27 cellular contexts compared by ENCODE assay signal in genomic region chr1:40740992-40741736, GRCh38. TPM values are rescaled to one million over a fixed set of nuclear protein-coding genes. Genes with fewer than 3 reads are reported as not detected.
DNase-seq lines count a peak whose midpoint lies in the region; ATAC-seq, FAIRE-seq and TF ChIP-seq lines count a peak whose summit lies in the region.
"Had no signal": no experiment of that assay in that cellular context is flagged by ENCODE, and none has a peak within 500 bp of the region (broad histone marks: within the 10 kb centered on the region; RNA-seq: fewer than 3 reads in every experiment).

No MANE protein-coding gene starts in this region.

- POLR2A ChIA-PET in K562 (lab: Yijun Ruan, JAX), result interaction anchor here (0.7 to 1.0 kb wide), 3 partner anchors 12 to 63 kb away, joined by 3 to 6 read pairs (median 3); no protein-coding TSS in a partner anchor
- POLR2A ChIA-PET in activated CD4-positive, alpha-beta memory T cell treated with anti-CD3 and anti-CD28 coated beads, Interleukin-2, amount 10 ng/mL, durations not matched to agents 7 days and 5 days (lab: Charles Lee), result interaction anchor here (1.1 kb wide), 1 partner anchor 37 kb away, joined by 3 read pairs; no protein-coding TSS in a partner anchor

- peak; percentile 63 to 64 for ATAC-seq in activated CD4-positive, CD25-positive, alpha-beta regulatory T cell treated with anti-CD3 and anti-CD28 coated beads, Interleukin-2, amount 50 U/mL, for 24 hours
- peak in 1 of 4 donors; percentile 12 for ATAC-seq in heart left ventricle
- ATAC-seq in Right ventricle myocardium inferior, result no peak
- ATAC-seq in K562, result no peak
- ATAC-seq: left ventricle myocardium superior had no signal

- H3K27ac Mint-ChIP-seq in activated CD4-positive, alpha-beta memory T cell treated with anti-CD3 and anti-CD28 coated beads, Interleukin-2, amount 10 ng/mL, durations not matched to agents 7 days and 5 days, result no peak overlapping the region

- no TSS peak for BruUV-seq in K562 (replicated peaks; lab: Mats Ljungman, UMichigan)

- no peak for TF ChIP-seq RAD21 in K562 (CRISPR knock-in tag; conservative IDR thresholded peaks at IDR 0.05 in 1 of 2, IDR thresholded peaks at IDR 0.05 in 1 of 2)

- H3K27me3 ChIP-seq in heart left ventricle (no peaks in the 10 kb centered on the region), K562 (ENCODE audit: control insufficient read depth in 2 of 2, insufficient read depth in 2 of 2, low read length in 2 of 2) (no peaks in the 10 kb centered on the region), sigmoid colon (no peaks in the 10 kb centered on the region)

- H3K4me3 Mint-ChIP-seq in activated CD4-positive, alpha-beta memory T cell treated with anti-CD3 and anti-CD28 coated beads, Interleukin-2, amount 10 ng/mL, durations not matched to agents 7 days and 5 days, result no peak overlapping the region
- H3K4me3 Mint-ChIP-seq: activated naive CD4-positive, alpha-beta T cell treated with anti-CD3 and anti-CD28 coated beads for 36 hours had no signal

- H3K4me1 ChIP-seq in heart left ventricle (peaks cover 0 to 84% (median 54%) of the 10 kb centered on the region in 12 donors), K562 (replicated peaks in 1 of 2; ENCODE audit: control insufficient read depth in 2 of 2, insufficient read depth in 2 of 2, low read length in 2 of 2) (peaks cover 0 to 3% of the 10 kb centered on the region in 2 experiments; a peak in 2 of 5 replicates), sigmoid colon (peaks cover 0 to 69% (median 57%) of the 10 kb centered on the region in 4 donors)
- H3K4me1 ChIP-seq: Caco-2 had no signal

- H3K4me3 ChIP-seq in heart left ventricle, result no peak overlapping the region
- H3K4me3 ChIP-seq in K562, result no peak overlapping the region
- H3K4me3 ChIP-seq in sigmoid colon, result no peak overlapping the region

- TF ChIP-seq EP300 in K562 (IDR thresholded peaks at IDR 0.05; ENCODE audit: low read length), result no peak
- no peak for TF ChIP-seq EP300 in sigmoid colon (IDR thresholded peaks at IDR 0.05)

- peaks cover 64% of the 10 kb centered on the region for H3K36me3 Mint-ChIP-seq in activated CD4-positive, alpha-beta memory T cell treated with anti-CD3 and anti-CD28 coated beads, Interleukin-2, amount 10 ng/mL, durations not matched to agents 7 days and 5 days (ENCODE audit: low read depth)

- no peak overlapping the region for H2AFZ ChIP-seq in K562 (ENCODE audit: low read depth, low read length)

- H3K9me3 ChIP-seq in heart left ventricle (no peaks in the 10 kb centered on the region), K562 (replicated peaks; ENCODE audit: control insufficient read depth, insufficient read depth, low read depth, low read length) (no peaks in the 10 kb centered on the region), sigmoid colon (no peaks in the 10 kb centered on the region)
- H3K9me3 ChIP-seq: Caco-2 had no signal

- in situ Hi-C loops in K562 (cut with MboI), result no loop called here

- H3K4me2 ChIP-seq in K562 (ENCODE audit: insufficient read depth, low read length), result no peak overlapping the region

- no peaks in the 10 kb centered on the region for H3K9me3 Mint-ChIP-seq in activated CD4-positive, alpha-beta memory T cell treated with anti-CD3 and anti-CD28 coated beads, Interleukin-2, amount 10 ng/mL, durations not matched to agents 7 days and 5 days
- H3K9me3 Mint-ChIP-seq: activated naive CD4-positive, alpha-beta T cell treated with anti-CD3 and anti-CD28 coated beads for 36 hours had no signal

- H4K20me1 ChIP-seq in K562 (replicated peaks; ENCODE audit: control insufficient read depth, insufficient read depth, low read length), result peaks cover 4% of the 10 kb centered on the region; the same call in 1 of the 2 replicates

- H3K4me1 Mint-ChIP-seq in activated CD4-positive, alpha-beta memory T cell treated with anti-CD3 and anti-CD28 coated beads, Interleukin-2, amount 10 ng/mL, durations not matched to agents 7 days and 5 days, result peaks cover 30% of the 10 kb centered on the region

- no peaks in the 10 kb centered on the region for H3K27me3 Mint-ChIP-seq in activated CD4-positive, alpha-beta memory T cell treated with anti-CD3 and anti-CD28 coated beads, Interleukin-2, amount 10 ng/mL, durations not matched to agents 7 days and 5 days

- no peak for TF ChIP-seq POLR2A in heart left ventricle (IDR thresholded peaks at IDR 0.05)
- TF ChIP-seq POLR2A in K562 (conservative IDR thresholded peaks at IDR 0.05), result no peak
- no peak for TF ChIP-seq POLR2A in sigmoid colon (IDR thresholded peaks at IDR 0.05)

- H3K9me1 ChIP-seq in K562 (ENCODE audit: control insufficient read depth, insufficient read depth, low read length), result no peaks in the 10 kb centered on the region

- 78 to 82% (median 80%) methylated on average over 7 of the region's 7 CpGs for WGBS in heart left ventricle, 4 donors
- WGBS in K562 (ENCODE audit: insufficient coverage, low coverage, missing lambda C conversion rate), result 86% methylated on average over 7 of the region's 7 CpGs
- 89 to 91% methylated on average over 7 of the region's 7 CpGs for WGBS in sigmoid colon, 2 donors

- no peak for DNase-seq in activated CD4-positive, CD25-positive, alpha-beta regulatory T cell treated with anti-CD3 and anti-CD28 coated beads, Interleukin-2, amount 50 U/mL, for 72 hours
- no peak for DNase-seq in heart left ventricle
- no peak for DNase-seq in Right ventricle myocardium inferior (ENCODE audit: missing footprints)
- DNase-seq in K562 (ENCODE audit: extremely low read depth in 1 of 4, low spot score in 3 of 4), result no peak
- no peak for DNase-seq in sigmoid colon
- DNase-seq in activated CD4-positive, alpha-beta memory T cell treated with anti-CD3 and anti-CD28 coated beads, Interleukin-2, amount 10 ng/mL, durations not matched to agents 7 days and 5 days, result no peak
- DNase-seq in dedifferentiated amniotic fluid mesenchymal stem cell (ENCODE audit: extremely low spot score), result no peak
- DNase-seq: activated CD8-positive, alpha-beta memory T cell treated with anti-CD3 and anti-CD28 coated beads, Interleukin-2, amount 50 U/mL, for 48 hours; activated naive CD4-positive, alpha-beta T cell treated with anti-CD3 and anti-CD28 coated beads for 36 hours; amygdala; C1 segment of cervical spinal cord; Caco-2; DMS53; effector CD4-positive, alpha-beta T cell; glutamatergic neuron; H7; left ventricle myocardium superior; NCI-H1048; NCI-H1694 treated with DMSO at 0.1 percent for 48 hours; NCI-H82; SIG-M5; stimulated activated CD4-positive, alpha-beta T cell treated with anti-CD3 and anti-CD28 coated beads, Interleukin-4, amount 100 ng/mL, for 24 hours had no signal

- H3K36me3 ChIP-seq in heart left ventricle, result peaks cover 0 to 70% (median 63%) of the 10 kb centered on the region in 9 donors
- H3K36me3 ChIP-seq in K562 (ENCODE audit: control insufficient read depth, insufficient read depth, low read length), result peaks cover 62% of the 10 kb centered on the region
- H3K36me3 ChIP-seq in sigmoid colon, result peaks cover 0 to 7% (median 0%) of the 10 kb centered on the region in 4 donors

- no peak for FAIRE-seq in K562 (lab: Jason Lieb, UNC)
- FAIRE-seq: GM12892, keratinocyte, RCC 7860 had no signal

- peaks cover 24% of the 10 kb centered on the region for H3K79me2 ChIP-seq in K562 (ENCODE audit: control insufficient read depth, insufficient read depth, low read length)

- CTCF ChIA-PET in K562 (lab: Yijun Ruan, JAX; ENCODE audit: low intra/inter-chr PET ratio), result no interaction called here
- CTCF ChIA-PET in activated CD4-positive, alpha-beta memory T cell treated with anti-CD3 and anti-CD28 coated beads, Interleukin-2, amount 10 ng/mL, durations not matched to agents 7 days and 5 days (lab: Charles Lee), result interaction anchor here (1.2 kb wide), 1 partner anchor 116 kb away, joined by 3 read pairs; no protein-coding TSS in a partner anchor

- H3K27ac ChIP-seq in heart left ventricle (peak overlapping the region in 7 of 12 donors; percentile 2 to 47 (median 32)), K562 (ENCODE audit: extremely low read depth, low read depth, low read length) (no peak overlapping the region), sigmoid colon (peak overlapping the region; percentile 55 to 72 (median 67))
- H3K27ac ChIP-seq: 22Rv1 had no signal

- no peak overlapping the region for H3K9ac ChIP-seq in K562 (ENCODE audit: insufficient read depth in 1 of 2, low read depth in 2 of 2, low read length in 2 of 2)

- TF ChIP-seq CTCF in heart left ventricle (IDR thresholded peaks at IDR 0.05) (no peak), K562 (IDR thresholded peaks at IDR 0.05 in 2 of 3, conservative IDR thresholded peaks at IDR 0.05 in 1 of 3; ENCODE audit: insufficient read depth in 2 of 3, low read depth in 1 of 3, low read length in 3 of 3) (no peak), sigmoid colon (IDR thresholded peaks at IDR 0.05) (no peak)

- intact Hi-C loops in heart left ventricle (cut with DNase I) (no loop called here), Right ventricle myocardium inferior (cut with DNase I) (no loop called here), K562 (cut with micrococcal nuclease) (no loop called here), sigmoid colon (cut with DNase I) (no loop called here)

RNA-seq across cellular contexts. Expression of gene KCNQ4, which starts 42.4 kb away (rescaled TPM):
- total RNA-seq in heart left ventricle (1 to 10 TPM; 1.3 to 4.4 (median 2.2) TPM), Right ventricle myocardium inferior (2.8 TPM), K562 (2014; rRNA removed) (1.6 and 1.8 TPM in 2 replicates), K562 (2014; rRNA removed; fragmentation: Illumina TruSeq; extraction: Trizol) (0.64 and 0.76 TPM in 2 replicates), K562 (2015; rRNA removed; fragmentation: Illumina TruSeq; extraction: Trizol) (0.72 and 0.79 TPM in 2 replicates), K562 (2021) (3.8 and 4.1 TPM in 2 replicates), sigmoid colon (10 to 100 TPM in 1 of 4 donors, 1 to 10 TPM in 3; 4.8 to 10.8 (median 8.7) TPM)
- polyA plus RNA-seq in heart left ventricle (1 to 10 TPM; 1.3 to 1.8 TPM), K562 (2011; rRNA removed) (0.79 and 1.7 TPM in 2 replicates), K562 (2014; fragmentation: Illumina TruSeq; extraction: Trizol) (3.5 and 3.8 TPM in 2 replicates), K562 (2014; fragmentation: Nextera tagmentation; extraction: Ambion mirVana) (under 1 TPM; 0.07 to 0.27 TPM), K562 (2014; rRNA removed) (3.4 and 3.7 TPM in 2 replicates), sigmoid colon (1 to 10 TPM in 1 of 3 donors, under 1 TPM in 1, not detected in 1; 0.60 to 2.6 TPM)
- 4.1 and 12.8 TPM in 2 replicates for total RNA-seq in K562 (2011; cell fraction: chromatin; rRNA removed; ENCODE audit: low replicate concordance)
- total RNA-seq in K562 (2011; cell fraction: nucleolus; rRNA removed), result 7.4 and 7.5 TPM in 2 replicates
- total RNA-seq in K562 (2011; cell fraction: nucleoplasm; rRNA removed), result 4.4 and 4.6 TPM in 2 replicates
- 1.1 and 1.3 TPM in 2 replicates for polyA plus RNA-seq in K562 (2011; cell fraction: cytosol; rRNA removed)
- 6.3 and 9.8 TPM in 2 replicates for polyA plus RNA-seq in K562 (2011; cell fraction: nucleus; rRNA removed)
- 2.5 and 4.6 TPM in 2 replicates for polyA plus RNA-seq in K562 (2012)
- polyA minus RNA-seq in K562 (2011; rRNA and poly(A)+ RNA removed), result 0.42 and 0.49 TPM in 2 replicates
- polyA minus RNA-seq in K562 (2011; cell fraction: cytosol; rRNA and poly(A)+ RNA removed), result 1.0 TPM in 2 replicates
- polyA minus RNA-seq in K562 (2011; cell fraction: nucleus; rRNA and poly(A)+ RNA removed), result 3.6 and 3.7 TPM in 2 replicates
- total RNA-seq in activated CD4-positive, alpha-beta memory T cell treated with anti-CD3 and anti-CD28 coated beads, Interleukin-2, amount 10 ng/mL, durations not matched to agents 7 days and 5 days, result under 1 TPM; 0.45 to 0.60 TPM
- polyA plus RNA-seq: keratinocyte had no signal

RNA-seq across cellular contexts. Expression of gene NFYC, which starts 49.7 kb away (rescaled TPM):
- total RNA-seq in heart left ventricle, result 10 to 100 TPM; 52.6 to 82.8 (median 69.4) TPM
- polyA plus RNA-seq in heart left ventricle, result 10 to 100 TPM; 45.2 to 52.8 TPM
- total RNA-seq in Right ventricle myocardium inferior, result 62.3 TPM
- total RNA-seq in K562 (2011; cell fraction: chromatin; rRNA removed; ENCODE audit: low replicate concordance), result 51.1 and 58.3 TPM in 2 replicates
- 43.8 and 43.9 TPM in 2 replicates for total RNA-seq in K562 (2011; cell fraction: nucleolus; rRNA removed)
- total RNA-seq in K562 (2011; cell fraction: nucleoplasm; rRNA removed), result 49.1 and 60.1 TPM in 2 replicates
- total RNA-seq in K562 (2014; rRNA removed), result 41.1 and 44.2 TPM in 2 replicates
- total RNA-seq in K562 (2014; rRNA removed; fragmentation: Illumina TruSeq; extraction: Trizol), result 22.7 and 26.4 TPM in 2 replicates
- total RNA-seq in K562 (2015; rRNA removed; fragmentation: Illumina TruSeq; extraction: Trizol), result 31.2 and 31.4 TPM in 2 replicates
- 53.9 and 59.8 TPM in 2 replicates for total RNA-seq in K562 (2021)
- polyA plus RNA-seq in K562 (2011; rRNA removed), result 47.2 and 65.6 TPM in 2 replicates
- polyA plus RNA-seq in K562 (2011; cell fraction: cytosol; rRNA removed), result 78.9 and 120 TPM in 2 replicates
- 72.3 and 83.1 TPM in 2 replicates for polyA plus RNA-seq in K562 (2011; cell fraction: nucleus; rRNA removed)
- polyA plus RNA-seq in K562 (2012), result 52.9 and 79.3 TPM in 2 replicates
- 56.2 and 65.1 TPM in 2 replicates for polyA plus RNA-seq in K562 (2014; fragmentation: Illumina TruSeq; extraction: Trizol)
- polyA plus RNA-seq in K562 (2014; fragmentation: Nextera tagmentation; extraction: Ambion mirVana), result 1 to 10 TPM; 4.8 to 7.2 TPM
- 51.3 and 57.7 TPM in 2 replicates for polyA plus RNA-seq in K562 (2014; rRNA removed)
- polyA minus RNA-seq in K562 (2011; rRNA and poly(A)+ RNA removed), result 45.7 and 65.0 TPM in 2 replicates
- 38.9 and 49.7 TPM in 2 replicates for polyA minus RNA-seq in K562 (2011; cell fraction: cytosol; rRNA and poly(A)+ RNA removed)
- 34.9 and 50.8 TPM in 2 replicates for polyA minus RNA-seq in K562 (2011; cell fraction: nucleus; rRNA and poly(A)+ RNA removed)
- total RNA-seq in sigmoid colon, result 10 to 100 TPM; 38.0 to 53.5 (median 42.1) TPM
- 10 to 100 TPM; 39.0 to 42.9 (median 41.8) TPM for polyA plus RNA-seq in sigmoid colon
- total RNA-seq in activated CD4-positive, alpha-beta memory T cell treated with anti-CD3 and anti-CD28 coated beads, Interleukin-2, amount 10 ng/mL, durations not matched to agents 7 days and 5 days, result 10 to 100 TPM; 78.7 to 84.1 TPM

Comparison
In these comparisons a context has a peak if more than half of its experiments do, and no peak if none do; other contexts are left out.
1. ATAC-seq: peak in activated CD4-positive, CD25-positive, alpha-beta regulatory T cell treated with anti-CD3 and anti-CD28 coated beads, Interleukin-2, amount 50 U/mL, for 24 hours (2 of 2); none in Right ventricle myocardium inferior (single experiment) and K562 (single experiment).